In genomic region chr10:77604941-77605351, GRCh38 we compare ENCODE assay signal across 23 cellular contexts. TPM values are rescaled to one million over a fixed set of nuclear protein-coding genes. Genes with fewer than 3 reads are reported as not detected.
DNase-seq lines count a peak whose midpoint lies in the region; ATAC-seq, FAIRE-seq and TF ChIP-seq lines count a peak whose summit lies in the region.
"Had no signal": no experiment of that assay in that cellular context is flagged by ENCODE, and none has a peak within 500 bp of the region (broad histone marks: within the 10 kb centered on the region; RNA-seq: fewer than 3 reads in every experiment).

No MANE protein-coding gene starts in this region.

- no peaks in the 10 kb centered on the region for H3K36me3 ChIP-seq in gastroesophageal sphincter
- no peaks in the 10 kb centered on the region for H3K36me3 ChIP-seq in small intestine (ENCODE audit: control insufficient read depth in 2 of 2, insufficient read depth in 2 of 2, low read length in 2 of 2)
- H3K36me3 ChIP-seq in brain microvascular endothelial cell (replicated peaks) = no peaks in the 10 kb centered on the region
- H3K36me3 ChIP-seq: suprapubic skin had no signal

- FAIRE-seq in small intestine (lab: Jason Lieb, UNC) = no peak
- FAIRE-seq: H1 had no signal

- TF ChIP-seq CTCF in gastroesophageal sphincter (IDR thresholded peaks at IDR 0.05) = no peak
- TF ChIP-seq CTCF in brain microvascular endothelial cell (IDR thresholded peaks at IDR 0.05; ENCODE audit: low read depth, low read length, missing control alignments) = no peak

- TF ChIP-seq EP300 in gastroesophageal sphincter (IDR thresholded peaks at IDR 0.05) = no peak

- no peaks in the 10 kb centered on the region for H3K27me3 ChIP-seq in gastroesophageal sphincter
- H3K27me3 ChIP-seq in small intestine (ENCODE audit: control insufficient read depth in 2 of 2, insufficient read depth in 2 of 2, low read length in 2 of 2) = no peaks in the 10 kb centered on the region
- no peaks in the 10 kb centered on the region for H3K27me3 ChIP-seq in brain microvascular endothelial cell (replicated peaks)
- H3K27me3 ChIP-seq: foreskin keratinocyte, hepatocyte had no signal

- WGBS in gastroesophageal sphincter (ENCODE audit: low coverage in 1 of 2), 2 donors = 100% methylated on average over 1 of the region's 6 CpGs; no CpG with 5 or more reads in 1 of the 2 donors
- WGBS in small intestine, 3 donors = 28 to 54% (median 48%) methylated on average over 6 of the region's 6 CpGs

- H3K4me1 ChIP-seq in gastroesophageal sphincter (peaks cover 0 to 96% (median 20%) of the 10 kb centered on the region in 3 donors), small intestine (ENCODE audit: control insufficient read depth in 2 of 2, insufficient read depth in 1 of 2, low read depth in 1 of 2, low read length in 1 of 2) (peaks cover 5 to 6% of the 10 kb centered on the region in 2 donors)

- in situ Hi-C loops in brain microvascular endothelial cell (cut with HindIII; ENCODE audit: low pct_ligation_motif_present, low sequenced_read_pairs) = no loop called here

- H3K4me3 ChIP-seq in gastroesophageal sphincter (no peak overlapping the region), small intestine (ENCODE audit: low read depth in 1 of 2, low read length in 2 of 2) (no peak overlapping the region), brain microvascular endothelial cell (ENCODE audit: low read depth, low read length) (no peak overlapping the region)
- H3K4me3 ChIP-seq: hepatocyte, suprapubic skin had no signal

- H3K27ac ChIP-seq in gastroesophageal sphincter = peak overlapping the region in 3 of 4 donors; percentile 31 to 70 (median 59)
- H3K27ac ChIP-seq in small intestine (ENCODE audit: low read depth in 1 of 2, low read length in 1 of 2) = no peak overlapping the region
- no peak overlapping the region for H3K27ac ChIP-seq in brain microvascular endothelial cell
- H3K27ac ChIP-seq: foreskin keratinocyte, hepatocyte, suprapubic skin had no signal

- ATAC-seq in gastroesophageal sphincter (no peak), GM21528 (IDR thresholded peaks at IDR 0.05; ENCODE audit: low FRiP score, unreplicated experiment) (no peak)

- no peak for TF ChIP-seq POLR2A in gastroesophageal sphincter (IDR thresholded peaks at IDR 0.05)

- H3K9me3 ChIP-seq in gastroesophageal sphincter (no peaks in the 10 kb centered on the region), small intestine (ENCODE audit: control insufficient read depth, low read depth) (no peaks in the 10 kb centered on the region)
- H3K9me3 ChIP-seq: suprapubic skin had no signal

- DNase-seq in NCI-H748 (lab: John Stamatoyannopoulos, UW; ENCODE audit: unreplicated experiment) (peak; percentile 23), NCI-H748 treated with DMSO at 0.1 percent for 48 hours (lab: John Stamatoyannopoulos, UW) (no peak), NCI-H146 treated with DMSO at 0.1 percent for 48 hours (lab: John Stamatoyannopoulos, UW; ENCODE audit: unreplicated experiment) (peak; percentile 36), small intestine (peak; percentile 55), brain microvascular endothelial cell (no peak), NAMALWA (ENCODE audit: low spot score) (no peak)
- DNase-seq: activated B cell treated with CpG ODN at 0.5 μM for 24 hours; activated CD4-positive, alpha-beta memory T cell treated with anti-CD3 and anti-CD28 coated beads, Interleukin-2, amount 10 ng/mL, durations not matched to agents 7 days and 5 days; activated naive CD4-positive, alpha-beta T cell treated with anti-CD3 and anti-CD28 coated beads for 36 hours; activated T-cell treated with anti-CD3 and anti-CD28 coated beads, Interleukin-2, amount 50 U/mL, for 24 hours; aorta; foreskin keratinocyte; KBM-7; naive B cell; NCI-H1048; NCI-H2171; RPMI8226; T-helper 9 cell had no signal

RNA-seq across cellular contexts. Expression of gene KCNMA1, which starts 32.7 kb away (rescaled TPM):
- 100 to 1,000 TPM; 168 to 389 (median 323) TPM for total RNA-seq in gastroesophageal sphincter
- polyA plus RNA-seq in small intestine = 1 to 10 TPM; 2.7 to 8.6 (median 6.9) TPM
- total RNA-seq: activated naive CD4-positive, alpha-beta T cell treated with anti-CD3 and anti-CD28 coated beads for 36 hours had no signal

Comparison
In these comparisons a context has a peak if more than half of its experiments do, and no peak if none do; other contexts are left out.
1. DNase-seq: peak in NCI-H748 (single experiment), NCI-H146 treated with DMSO at 0.1 percent for 48 hours (single experiment) and small intestine (single experiment); none in NCI-H748 treated with DMSO at 0.1 percent for 48 hours (single experiment), brain microvascular endothelial cell (single experiment) and NAMALWA (single experiment).
2. H3K27ac ChIP-seq: peak in gastroesophageal sphincter (3 of 4); none in small intestine (0 of 2) and brain microvascular endothelial cell (single experiment).